Comparison of ENCODE assay signal across 2 cellular contexts in genomic region chrX:22760513-22761057, GRCh38.
TF ChIP-seq lines count a peak whose summit lies in the region.

No MANE protein-coding gene starts in this region.

TF ChIP-seq in HCT116, 20 proteins besides CTCF, POLR2A, EP300 and RAD21 (continued from another document):
- no peak for TF ChIP-seq EZH2 (IDR thresholded peaks at IDR 0.05)
- no peak for TF ChIP-seq REST (IDR thresholded peaks at IDR 0.05; ENCODE audit: low read depth)
- TF ChIP-seq EGR1 (IDR thresholded peaks at IDR 0.05; ENCODE audit: low read depth) = no peak
- no peak for TF ChIP-seq ELF1 (IDR thresholded peaks at IDR 0.05; ENCODE audit: borderline replicate concordance, low read depth)
- no peak for TF ChIP-seq EZH2phosphoT487 (IDR thresholded peaks at IDR 0.05; ENCODE audit: borderline replicate concordance)
- TF ChIP-seq FOSL1 (IDR thresholded peaks at IDR 0.05; ENCODE audit: low read depth) = no peak
- no peak for TF ChIP-seq MAX (IDR thresholded peaks at IDR 0.05)
- TF ChIP-seq ZFX (IDR thresholded peaks at IDR 0.05) = no peak
- TF ChIP-seq ATF3 (IDR thresholded peaks at IDR 0.05) = no peak
TF ChIP-seq in HCT116: peak in this region for 0.

TF ChIP-seq in WTC11, 78 proteins besides CTCF, POLR2A, EP300 and RAD21 (continued from another document):
- TF ChIP-seq ZNF532 (CRISPR knock-in tag; IDR thresholded peaks at IDR 0.05; ENCODE audit: borderline replicate concordance) (no peak), MAX (CRISPR knock-in tag; IDR thresholded peaks at IDR 0.05) (no peak), ERG (CRISPR knock-in tag; IDR thresholded peaks at IDR 0.05) (no peak)
